ENCODE assay signal across 13 cellular contexts in genomic region chr2:174465327-174465726, GRCh38. TPM values are rescaled to one million over a fixed set of nuclear protein-coding genes. Genes with fewer than 3 reads are reported as not detected.
DNase-seq lines count a peak whose midpoint lies in the region; ATAC-seq, FAIRE-seq and TF ChIP-seq lines count a peak whose summit lies in the region.
"Had no signal": no experiment of that assay in that cellular context is flagged by ENCODE, and none has a peak within 500 bp of the region (broad histone marks: within the 10 kb centered on the region; RNA-seq: fewer than 3 reads in every experiment).

No MANE protein-coding gene starts in this region.

- H3K9me3 ChIP-seq in AG04450 (ENCODE audit: control insufficient read depth, insufficient read depth, low read length) (no peaks in the 10 kb centered on the region), gastrocnemius medialis (no peaks in the 10 kb centered on the region)
- H3K9me3 ChIP-seq: sigmoid colon had no signal

- H3K4me1 ChIP-seq in gastrocnemius medialis = no peaks in the 10 kb centered on the region
- H3K4me1 ChIP-seq: sigmoid colon had no signal

- intact Hi-C loops in gastrocnemius medialis (cut with DNase I; ENCODE audit: low total_unique reads) = loop anchor here (2.0 to 5.0 kb wide), 2 partner anchors 57 to 232 kb away; no protein-coding TSS in a partner anchor

- in situ Hi-C loops in gastrocnemius medialis (cut with MboI; ENCODE audit: low sequenced_read_pairs in 4 of 4) = loop anchor here in 3 of 4 donors (10.0 to 25.0 kb wide), 3 partner anchors 59 to 229 kb away; no protein-coding TSS in a partner anchor

- no peaks in the 10 kb centered on the region for H3K36me3 ChIP-seq in gastrocnemius medialis

- ATAC-seq in GM19035 (IDR thresholded peaks at IDR 0.05; ENCODE audit: unreplicated experiment) (no peak), gastrocnemius medialis (no peak)
- ATAC-seq: natural killer cell; stimulated activated naive CD8-positive, alpha-beta T cell treated with anti-CD3 and anti-CD28 coated beads, Interleukin-15, amount 100 ng/mL, for 72 hours had no signal

- H3K27ac ChIP-seq in AG04450 (ENCODE audit: low read depth, low read length) = no peak overlapping the region
- H3K27ac ChIP-seq in gastrocnemius medialis = no peak overlapping the region
- H3K27ac ChIP-seq: RWPE1, sigmoid colon had no signal

- POLR2A ChIA-PET in AG04450 (lab: Yijun Ruan, JAX) = interaction anchor here (0.6 kb wide), 1 partner anchor 112 kb away, joined by 4 read pairs; no protein-coding TSS in a partner anchor

- no peak overlapping the region for H3K4me3 ChIP-seq in AG04450 (ENCODE audit: low read depth, low read length)
- H3K4me3 ChIP-seq in gastrocnemius medialis = no peak overlapping the region
- H3K4me3 ChIP-seq: sigmoid colon had no signal

- CTCF ChIA-PET in AG04450 (lab: Charles Lee) = interaction anchor here (0.7 to 1.7 kb wide), 4 partner anchors 81 to 222 kb away, joined by 3 to 11 read pairs (median 6); no protein-coding TSS in a partner anchor

- H3K27me3 ChIP-seq in AG04450 (ENCODE audit: control insufficient read depth, insufficient read depth, low read length) (no peaks in the 10 kb centered on the region), gastrocnemius medialis (no peaks in the 10 kb centered on the region)
- H3K27me3 ChIP-seq: sigmoid colon had no signal

- FAIRE-seq in GM19239 (lab: Jason Lieb, UNC) = no peak
- FAIRE-seq: keratinocyte had no signal

- peak; percentile 11; the same call in 1 of the 2 replicates for TF ChIP-seq CTCF in AG04450 (IDR thresholded peaks at IDR 0.05; ENCODE audit: low read depth, low read length)
- TF ChIP-seq CTCF in gastrocnemius medialis (IDR thresholded peaks at IDR 0.05 in 4 of 5, conservative IDR thresholded peaks at IDR 0.05 in 1 of 5) = no peak

- DNase-seq in AG04450 (ENCODE audit: low read depth, low spot score) (no peak), H4 (ENCODE audit: low spot score) (peak; percentile 25), SK-N-DZ (ENCODE audit: low spot score) (peak; percentile 61), iPS DF 19.7 (ENCODE audit: low read depth, low spot score) (peak; percentile 47), GM19239 (ENCODE audit: insufficient read length, low spot score) (no peak), gastrocnemius medialis (no peak), superior temporal gyrus (ENCODE audit: extremely low spot score) (no peak)
- DNase-seq: natural killer cell; sigmoid colon; stimulated activated naive CD8-positive, alpha-beta T cell treated with anti-CD3 and anti-CD28 coated beads, Interleukin-15, amount 100 ng/mL, for 72 hours had no signal

- no peak for TF ChIP-seq POLR2A in gastrocnemius medialis (IDR thresholded peaks at IDR 0.05)

RNA-seq across cellular contexts. Expression of gene GPR155, which starts 21.5 kb away (rescaled TPM):
- polyA plus RNA-seq in AG04450 (2011; rRNA removed) = 3.8 and 5.4 TPM in 2 replicates
- polyA minus RNA-seq in AG04450 (2011; rRNA and poly(A)+ RNA removed) = 1.9 and 2.7 TPM in 2 replicates
- total RNA-seq in H4 (2014; rRNA removed; shearing (Covaris generic)) = 1.5 and 4.6 TPM in 2 replicates
- 1.0 and 1.4 TPM in 2 replicates for polyA plus RNA-seq in SK-N-DZ (2014; cell fraction: cytosol; rRNA removed)
- polyA plus RNA-seq in SK-N-DZ (2014; cell fraction: nucleus; rRNA removed) = 0.99 and 1.1 TPM in 2 replicates
- 10 to 100 TPM in 1 of 4 donors, 1 to 10 TPM in 3; 4.0 to 12.7 (median 7.3) TPM for total RNA-seq in gastrocnemius medialis

Comparison
In these comparisons a context has a peak if more than half of its experiments do, and no peak if none do; other contexts are left out.
1. DNase-seq: peak in H4 (single experiment), SK-N-DZ (single experiment) and iPS DF 19.7 (single experiment); none in AG04450 (single experiment), GM19239 (single experiment), gastrocnemius medialis (0 of 2) and superior temporal gyrus (single experiment).